ENCODE assay signal across 15 cellular contexts in the genomic region with DNA sequence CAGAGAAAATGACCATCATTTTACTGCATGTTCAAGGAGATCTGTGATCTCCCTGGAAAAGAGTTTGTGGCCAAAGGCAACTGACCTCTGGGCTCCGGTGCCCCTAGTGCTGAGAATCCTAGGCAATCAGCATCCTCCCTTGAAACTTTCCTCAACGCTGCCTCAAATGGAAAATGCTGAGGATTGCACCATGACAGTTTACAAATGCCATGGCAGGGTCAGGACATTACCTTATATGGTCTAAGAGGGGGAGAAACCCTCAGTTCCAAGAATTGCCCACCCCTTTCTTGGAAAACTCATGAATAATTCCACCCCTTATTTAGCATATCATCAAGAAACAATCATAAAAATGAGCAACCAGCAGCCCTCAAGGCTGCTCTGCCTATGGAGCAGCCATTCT. TPM values are rescaled to one million over a fixed set of nuclear protein-coding genes. Genes with fewer than 3 reads are reported as not detected.
DNase-seq lines count a peak whose midpoint lies in the region; ATAC-seq and TF ChIP-seq lines count a peak whose summit lies in the region.
"Had no signal": no experiment of that assay in that cellular context is flagged by ENCODE, and none has a peak within 500 bp of the region (broad histone marks: within the 10 kb centered on the region; RNA-seq: fewer than 3 reads in every experiment).

No MANE protein-coding gene starts in this region.

- POLR2A ChIA-PET in activated CD8-positive, alpha-beta T cell treated with anti-CD3 and anti-CD28 coated beads for 36 hours (lab: Charles Lee) = no interaction called here
- POLR2A ChIA-PET in activated CD8-positive, alpha-beta T cell treated with anti-CD3 and anti-CD28 coated beads, Interleukin-2, amount 10 ng/mL, durations not matched to agents 7 days and 5 days (lab: Charles Lee) = no interaction called here
- POLR2A ChIA-PET in RWPE1 (lab: Yijun Ruan, JAX; ENCODE audit: low non-redundant PET) = no interaction called here

- H3K36me3 ChIP-seq in skeletal muscle satellite cell (ENCODE audit: insufficient read depth, low read length) = no peaks in the 10 kb centered on the region

- no peaks in the 10 kb centered on the region for H3K27me3 ChIP-seq in skeletal muscle satellite cell (ENCODE audit: control insufficient read depth, insufficient read depth, low read length)
- H3K27me3 ChIP-seq: heart right ventricle had no signal

- no peak overlapping the region for H3K4me3 Mint-ChIP-seq in activated CD8-positive, alpha-beta T cell treated with anti-CD3 and anti-CD28 coated beads for 36 hours
- no peak overlapping the region for H3K4me3 Mint-ChIP-seq in activated CD8-positive, alpha-beta T cell treated with anti-CD3 and anti-CD28 coated beads, Interleukin-2, amount 10 ng/mL, durations not matched to agents 7 days and 5 days
- H3K4me3 Mint-ChIP-seq: activated naive CD8-positive, alpha-beta T cell treated with anti-CD3 and anti-CD28 coated beads, Interleukin-2, amount 10 ng/mL, durations not matched to agents 7 days and 5 days; mesothelial cell of epicardium; T-helper 1 cell treated with Interleukin-12 subunit alpha and Interleukin-12 subunit beta and Interleukin-4 antibody, amounts not matched to agents 30 μg/mL and 1 μg/mL, for 36 hours had no signal

- H3K36me3 Mint-ChIP-seq in activated CD8-positive, alpha-beta T cell treated with anti-CD3 and anti-CD28 coated beads for 36 hours (ENCODE audit: low read depth) = no peaks in the 10 kb centered on the region
- no peaks in the 10 kb centered on the region for H3K36me3 Mint-ChIP-seq in activated CD8-positive, alpha-beta T cell treated with anti-CD3 and anti-CD28 coated beads, Interleukin-2, amount 10 ng/mL, durations not matched to agents 7 days and 5 days (ENCODE audit: low read depth)
- H3K36me3 Mint-ChIP-seq: activated naive CD8-positive, alpha-beta T cell treated with anti-CD3 and anti-CD28 coated beads, Interleukin-2, amount 10 ng/mL, durations not matched to agents 7 days and 5 days; mesothelial cell of epicardium had no signal

- H3K27ac ChIP-seq in RWPE1 = no peak overlapping the region

- peak; percentile 20 for ATAC-seq in activated CD8-positive, alpha-beta T cell treated with anti-CD3 and anti-CD28 coated beads for 36 hours
- no peak for ATAC-seq in activated CD8-positive, alpha-beta T cell treated with anti-CD3 and anti-CD28 coated beads, Interleukin-2, amount 10 ng/mL, durations not matched to agents 7 days and 5 days
- no peak for ATAC-seq in Right ventricle myocardium superior (ENCODE audit: poor library complexity)

- H3K4me1 Mint-ChIP-seq in activated CD8-positive, alpha-beta T cell treated with anti-CD3 and anti-CD28 coated beads for 36 hours (ENCODE audit: low read depth) = peaks cover 22% of the 10 kb centered on the region
- peaks cover 6% of the 10 kb centered on the region for H3K4me1 Mint-ChIP-seq in activated CD8-positive, alpha-beta T cell treated with anti-CD3 and anti-CD28 coated beads, Interleukin-2, amount 10 ng/mL, durations not matched to agents 7 days and 5 days (ENCODE audit: low read depth)

- H3K27me3 Mint-ChIP-seq in activated CD8-positive, alpha-beta T cell treated with anti-CD3 and anti-CD28 coated beads for 36 hours = no peaks in the 10 kb centered on the region
- peaks cover 10% of the 10 kb centered on the region for H3K27me3 Mint-ChIP-seq in activated CD8-positive, alpha-beta T cell treated with anti-CD3 and anti-CD28 coated beads, Interleukin-2, amount 10 ng/mL, durations not matched to agents 7 days and 5 days (ENCODE audit: low read depth)

- no peak overlapping the region for H3K27ac Mint-ChIP-seq in activated CD8-positive, alpha-beta T cell treated with anti-CD3 and anti-CD28 coated beads for 36 hours
- no peak overlapping the region for H3K27ac Mint-ChIP-seq in activated CD8-positive, alpha-beta T cell treated with anti-CD3 and anti-CD28 coated beads, Interleukin-2, amount 10 ng/mL, durations not matched to agents 7 days and 5 days
- H3K27ac Mint-ChIP-seq: activated naive CD8-positive, alpha-beta T cell treated with anti-CD3 and anti-CD28 coated beads, Interleukin-2, amount 10 ng/mL, durations not matched to agents 7 days and 5 days; mesothelial cell of epicardium; T-helper 1 cell treated with Interleukin-12 subunit alpha and Interleukin-12 subunit beta and Interleukin-4 antibody, amounts not matched to agents 30 μg/mL and 1 μg/mL, for 36 hours had no signal

- no peaks in the 10 kb centered on the region for H3K9me3 ChIP-seq in skeletal muscle satellite cell (replicated peaks; ENCODE audit: low read length)
- H3K9me3 ChIP-seq: heart right ventricle had no signal

- intact Hi-C loops in activated CD8-positive, alpha-beta T cell treated with anti-CD3 and anti-CD28 coated beads for 36 hours (cut with micrococcal nuclease) = no loop called here
- intact Hi-C loops in Right ventricle myocardium superior (cut with DNase I) = no loop called here

- peaks cover 62% of the 10 kb centered on the region for H3K4me1 ChIP-seq in skeletal muscle satellite cell (ENCODE audit: control insufficient read depth, insufficient read depth, low read length)

- H3K4me2 ChIP-seq in skeletal muscle satellite cell (ENCODE audit: low read length) = peak overlapping the region; percentile 84

- no peak for TF ChIP-seq CTCF in activated CD8-positive, alpha-beta T cell treated with anti-CD3 and anti-CD28 coated beads for 36 hours (IDR thresholded peaks at IDR 0.05)
- TF ChIP-seq CTCF in fibroblast of the aortic adventitia (IDR thresholded peaks at IDR 0.05; ENCODE audit: insufficient read depth, low read length) = no peak
- no peak for TF ChIP-seq CTCF in RWPE1 (conservative IDR thresholded peaks at IDR 0.05; ENCODE audit: low read depth)

- H3K9me3 Mint-ChIP-seq in activated CD8-positive, alpha-beta T cell treated with anti-CD3 and anti-CD28 coated beads for 36 hours = no peaks in the 10 kb centered on the region
- H3K9me3 Mint-ChIP-seq in activated CD8-positive, alpha-beta T cell treated with anti-CD3 and anti-CD28 coated beads, Interleukin-2, amount 10 ng/mL, durations not matched to agents 7 days and 5 days (ENCODE audit: insufficient read depth) = no peaks in the 10 kb centered on the region
- H3K9me3 Mint-ChIP-seq: activated naive CD8-positive, alpha-beta T cell treated with anti-CD3 and anti-CD28 coated beads, Interleukin-2, amount 10 ng/mL, durations not matched to agents 7 days and 5 days; mesothelial cell of epicardium; T-helper 1 cell treated with Interleukin-12 subunit alpha and Interleukin-12 subunit beta and Interleukin-4 antibody, amounts not matched to agents 30 μg/mL and 1 μg/mL, for 36 hours had no signal

- no peak for DNase-seq in activated CD8-positive, alpha-beta T cell treated with anti-CD3 and anti-CD28 coated beads for 36 hours
- no peak for DNase-seq in activated CD8-positive, alpha-beta T cell treated with anti-CD3 and anti-CD28 coated beads, Interleukin-2, amount 10 ng/mL, durations not matched to agents 7 days and 5 days
- DNase-seq in SK-N-DZ (ENCODE audit: low spot score) = peak; percentile 73
- peak; percentile 53 for DNase-seq in fibroblast of the aortic adventitia (ENCODE audit: low read depth)
- no peak for DNase-seq in RWPE1 (ENCODE audit: low spot score)
- no peak for DNase-seq in Right ventricle myocardium superior
- DNase-seq in NCI-H1694 (lab: John Stamatoyannopoulos, UW) = no peak
- DNase-seq: activated naive CD8-positive, alpha-beta T cell treated with anti-CD3 and anti-CD28 coated beads, Interleukin-2, amount 10 ng/mL, durations not matched to agents 7 days and 5 days; heart right ventricle; NCI-H1694 treated with DMSO at 0.1 percent for 48 hours had no signal

- CTCF ChIA-PET in activated CD8-positive, alpha-beta T cell treated with anti-CD3 and anti-CD28 coated beads for 36 hours (lab: Charles Lee) = no interaction called here
- CTCF ChIA-PET in activated CD8-positive, alpha-beta T cell treated with anti-CD3 and anti-CD28 coated beads, Interleukin-2, amount 10 ng/mL, durations not matched to agents 7 days and 5 days (lab: Charles Lee) = no interaction called here
- CTCF ChIA-PET in RWPE1 (lab: Yijun Ruan, JAX) = interaction anchor here (0.6 to 0.9 kb wide), 2 partner anchors 17 to 419 kb away, joined by 3 to 4 read pairs; no protein-coding TSS in a partner anchor

- H3K4me3 ChIP-seq in fibroblast of the aortic adventitia (ENCODE audit: low read depth, low read length) (no peak overlapping the region), skeletal muscle satellite cell (ENCODE audit: low read length) (no peak overlapping the region)
- H3K4me3 ChIP-seq: heart right ventricle had no signal

- H3K9ac ChIP-seq in skeletal muscle satellite cell (ENCODE audit: low read depth, low read length) = peak overlapping the region; percentile 19

RNA-seq across cellular contexts. Expression of a gene that starts 48.3 kb away (rescaled TPM):
- under 1 TPM; 0.34 to 0.59 TPM for total RNA-seq in activated CD8-positive, alpha-beta T cell treated with anti-CD3 and anti-CD28 coated beads for 36 hours
- not detected for total RNA-seq in activated CD8-positive, alpha-beta T cell treated with anti-CD3 and anti-CD28 coated beads, Interleukin-2, amount 10 ng/mL, durations not matched to agents 7 days and 5 days
- 1.8 and 2.7 TPM in 2 replicates for polyA plus RNA-seq in SK-N-DZ (2014; cell fraction: cytosol; rRNA removed)
- 3.2 and 5.6 TPM in 2 replicates for polyA plus RNA-seq in SK-N-DZ (2014; cell fraction: nucleus; rRNA removed)
- total RNA-seq in fibroblast of the aortic adventitia (ENCODE audit: low replicate concordance) (8.8 and 26.4 TPM in 2 replicates), Right ventricle myocardium superior (216 TPM)
- total RNA-seq in skeletal muscle satellite cell (2012; rRNA removed) = 2.3 and 5.7 TPM in 2 replicates
- total RNA-seq: dermis microvascular lymphatic vessel endothelial cell, pulmonary artery endothelial cell had no signal

Comparison
In these comparisons a context has a peak if more than half of its experiments do, and no peak if none do; other contexts are left out.
1. DNase-seq: peak in SK-N-DZ (single experiment) and fibroblast of the aortic adventitia (single experiment); none in activated CD8-positive, alpha-beta T cell treated with anti-CD3 and anti-CD28 coated beads for 36 hours (single experiment), activated CD8-positive, alpha-beta T cell treated with anti-CD3 and anti-CD28 coated beads, Interleukin-2, amount 10 ng/mL, durations not matched to agents 7 days and 5 days (single experiment), RWPE1 (single experiment), Right ventricle myocardium superior (single experiment) and NCI-H1694 (single experiment).